21 cellular contexts compared by ENCODE assay signal in the genomic region with DNA sequence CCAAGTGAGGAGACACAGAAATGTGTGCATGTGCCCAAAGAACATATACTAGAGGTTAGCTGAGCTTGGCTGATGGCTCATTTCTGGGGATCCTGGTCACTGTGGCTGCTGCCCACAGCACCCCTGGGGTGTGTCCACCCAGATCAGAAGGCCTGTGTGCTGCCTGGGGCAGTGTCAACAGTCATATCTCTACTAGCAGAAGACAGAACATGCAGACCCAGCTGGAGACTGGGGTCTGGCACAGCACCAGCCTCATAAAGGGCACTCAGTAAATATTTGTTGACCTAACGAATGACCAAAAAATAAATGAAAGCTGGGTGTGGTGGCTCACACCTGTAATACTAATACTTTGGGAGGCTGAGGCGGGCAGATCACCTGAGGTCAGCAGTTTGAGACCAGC. TPM values are rescaled to one million over a fixed set of nuclear protein-coding genes. Genes with fewer than 3 reads are reported as not detected.
A peak's percentile ranks its signal among the peaks of the same experiment; 100 is the strongest.
DNase-seq lines count a peak whose midpoint lies in the region; ATAC-seq and TF ChIP-seq lines count a peak whose summit lies in the region.
"Had no signal": no experiment of that assay in that cellular context is flagged by ENCODE, and none has a peak within 500 bp of the region (broad histone marks: within the 10 kb centered on the region; RNA-seq: fewer than 3 reads in every experiment).

No MANE protein-coding gene starts in this region.

- H3K27ac ChIP-seq in 22Rv1, result 0 out of 2 replicates have a peak overlapping the region, but pooled peaks have one; percentile 15
- H3K27ac ChIP-seq in C4-2B, result peak overlapping the region; percentile 13; the same call in 1 of the 2 replicates
- no peak overlapping the region for H3K27ac ChIP-seq in prostate gland
- H3K27ac ChIP-seq in neuronal stem cell (replicated peaks; ENCODE audit: low read length), result no peak overlapping the region
- H3K27ac ChIP-seq: A549; BLaER1 treated with 17β-estradiol and CSF1 and Interleukin-3, amounts not matched to agents 10 nM and 100 nM had no signal

- H3K4me3 ChIP-seq in prostate gland (no peak overlapping the region), neuronal stem cell (ENCODE audit: low read length in 2 of 2) (no peak overlapping the region)
- H3K4me3 ChIP-seq: A549; BLaER1 treated with 17β-estradiol and CSF1 and Interleukin-3, amounts not matched to agents 10 nM and 100 nM; GM12878 had no signal

- no peak overlapping the region for H2BK120ac ChIP-seq in neuronal stem cell (ENCODE audit: low read depth, low read length)

- H3K4me1 ChIP-seq in prostate gland (replicated peaks), result no peaks in the 10 kb centered on the region
- no peaks in the 10 kb centered on the region for H3K4me1 ChIP-seq in neuronal stem cell (ENCODE audit: control insufficient read depth in 2 of 2, insufficient read depth in 1 of 2, low read depth in 1 of 2, low read length in 2 of 2)
- H3K4me1 ChIP-seq: A549; BLaER1 treated with 17β-estradiol and CSF1 and Interleukin-3, amounts not matched to agents 10 nM and 100 nM had no signal

- peak in 1 of 2 donors; percentile 18 for DNase-seq in left colon
- peak; percentile 32 for DNase-seq in prostate gland (ENCODE audit: low spot score)
- DNase-seq in NCI-H187 treated with DMSO at 0.1 percent for 48 hours (lab: John Stamatoyannopoulos, UW), result no peak
- no peak for DNase-seq in neuronal stem cell (ENCODE audit: low spot score)
- DNase-seq: CD4-positive, CD25-positive, alpha-beta regulatory T cell; CD8-positive, alpha-beta memory T cell; COR-L47; DMS 273 treated with DMSO at 0.1 percent for 48 hours; DMS53; DND-41; EL; H9; IMR-90 had no signal

- H2AFZ ChIP-seq in neuronal stem cell (ENCODE audit: low read length), result no peak overlapping the region

- peak; percentile 87 for ATAC-seq in left colon
- no peak for ATAC-seq in GM19455 (IDR thresholded peaks at IDR 0.05; ENCODE audit: unreplicated experiment)
- ATAC-seq: GM12878 had no signal

- H3K79me1 ChIP-seq in neuronal stem cell (ENCODE audit: low read depth, low read length), result no peaks in the 10 kb centered on the region

- TF ChIP-seq CTCF in 22Rv1 (IDR thresholded peaks at IDR 0.05), result no peak
- TF ChIP-seq CTCF in C4-2B (conservative IDR thresholded peaks at IDR 0.05), result no peak
- TF ChIP-seq CTCF in prostate gland (IDR thresholded peaks at IDR 0.05), result no peak

- no peaks in the 10 kb centered on the region for H3K36me3 ChIP-seq in prostate gland
- peaks cover 4 to 8% of the 10 kb centered on the region in 2 donors for H3K36me3 ChIP-seq in neuronal stem cell (replicated peaks in 1 of 2; ENCODE audit: control insufficient read depth in 2 of 2, insufficient read depth in 2 of 2, low read length in 2 of 2)

- no peak overlapping the region for H3K14ac ChIP-seq in neuronal stem cell (ENCODE audit: low read length)

- H3K27me3 ChIP-seq in prostate gland (replicated peaks; ENCODE audit: insufficient read depth) (no peaks in the 10 kb centered on the region), neuronal stem cell (ENCODE audit: control insufficient read depth in 3 of 3, insufficient read depth in 3 of 3, low read depth in 1 of 3, low read length in 3 of 3) (no peaks in the 10 kb centered on the region)
- H3K27me3 ChIP-seq: BLaER1 treated with 17β-estradiol and CSF1 and Interleukin-3, amounts not matched to agents 10 nM and 100 nM had no signal

- no peak overlapping the region for H2BK12ac ChIP-seq in neuronal stem cell (ENCODE audit: low read length)

- H3K23ac ChIP-seq in neuronal stem cell (ENCODE audit: low read depth, low read length, poor library complexity), result no peak overlapping the region

- H2AK5ac ChIP-seq in neuronal stem cell (ENCODE audit: low read depth, low read length), result no peak overlapping the region

- WGBS in prostate gland, result 66% methylated on average over 2 of the region's 2 CpGs
- no CpG with 5 or more reads among the region's 2 CpGs for WGBS in neuronal stem cell (ENCODE audit: extremely low coverage in 2 of 2, insufficient read length in 2 of 2, insufficient replicate concordance in 1 of 2), 2 donors

- no peak for TF ChIP-seq POLR2A in prostate gland (IDR thresholded peaks at IDR 0.05)

- no peak overlapping the region for H3K4me2 ChIP-seq in neuronal stem cell (ENCODE audit: insufficient read depth, low read length, poor library complexity, severe bottlenecking)
- H3K4me2 ChIP-seq: A549; BLaER1 treated with 17β-estradiol and CSF1 and Interleukin-3, amounts not matched to agents 10 nM and 100 nM had no signal

- intact Hi-C loops in left colon (cut with DNase I, micrococcal nuclease) (no loop called here), prostate gland (cut with DNase I) (no loop called here)

- H4K91ac ChIP-seq in neuronal stem cell (ENCODE audit: low read depth, low read length, poor library complexity), result no peak overlapping the region

- H3K9ac ChIP-seq in neuronal stem cell (ENCODE audit: low read depth, low read length, poor library complexity), result no peak overlapping the region
- H3K9ac ChIP-seq: BLaER1 treated with 17β-estradiol and CSF1 and Interleukin-3, amounts not matched to agents 10 nM and 100 nM had no signal

- H3K9me3 ChIP-seq in prostate gland, result no peaks in the 10 kb centered on the region
- peaks cover 0 to 6% of the 10 kb centered on the region in 2 donors for H3K9me3 ChIP-seq in neuronal stem cell (replicated peaks in 1 of 2; ENCODE audit: control insufficient read depth in 2 of 2, insufficient read depth in 1 of 2, low read depth in 1 of 2, low read length in 2 of 2)
- H3K9me3 ChIP-seq: A549 had no signal

- no peak overlapping the region for H4K8ac ChIP-seq in neuronal stem cell (ENCODE audit: low read depth, low read length)

- no peak overlapping the region for H3K18ac ChIP-seq in neuronal stem cell (ENCODE audit: low read length)

- no peak overlapping the region for H3K4ac ChIP-seq in neuronal stem cell (ENCODE audit: low read length)

- no peak overlapping the region for H2BK5ac ChIP-seq in neuronal stem cell (ENCODE audit: low read length)

- H2BK15ac ChIP-seq in neuronal stem cell (ENCODE audit: low read length), result no peak overlapping the region

RNA-seq across cellular contexts. Expression of a gene that starts 16.4 kb away (rescaled TPM):
- total RNA-seq in left colon (1 to 10 TPM; 4.2 to 4.6 TPM), prostate gland (under 1 TPM; 0.23 to 0.97 TPM)
- polyA plus RNA-seq in neuronal stem cell (2013, experiment 1 of 2), result 0.77 TPM
- 0.97 TPM for polyA plus RNA-seq in neuronal stem cell (2013, experiment 2 of 2)
- total RNA-seq: CD4-positive, CD25-positive, alpha-beta regulatory T cell; CD8-positive, alpha-beta memory T cell; GM12878; IMR-90 had no signal
- polyA plus RNA-seq: AG04450; CD8-positive, alpha-beta memory T cell; IMR-90 had no signal

RNA-seq across cellular contexts. Expression of a gene that starts 36.6 kb away (rescaled TPM):
- total RNA-seq in left colon, result under 1 TPM in 1 of 2 donors, not detected in 1; 0.25 TPM
- 1 to 10 TPM in 1 of 2 donors, not detected in 1; 3.0 TPM for total RNA-seq in prostate gland
- 0.17 TPM for polyA plus RNA-seq in neuronal stem cell (2013, experiment 1 of 2)
- 0.17 TPM for polyA plus RNA-seq in neuronal stem cell (2013, experiment 2 of 2)
- total RNA-seq: CD4-positive, CD25-positive, alpha-beta regulatory T cell; CD8-positive, alpha-beta memory T cell; G401; GM12878; IMR-90 had no signal
- polyA plus RNA-seq: AG04450; CD4-positive, CD25-positive, alpha-beta regulatory T cell; CD8-positive, alpha-beta memory T cell; IMR-90 had no signal

RNA-seq across cellular contexts. Expression of a gene that starts 39.1 kb away (rescaled TPM):
- total RNA-seq in left colon (1 to 10 TPM; 4.6 to 6.9 TPM), prostate gland (1 to 10 TPM; 1.9 to 2.0 TPM)
- 17.3 TPM for polyA plus RNA-seq in neuronal stem cell (2013, experiment 1 of 2)
- 18.2 TPM for polyA plus RNA-seq in neuronal stem cell (2013, experiment 2 of 2)

Comparison
In these comparisons a context has a peak if more than half of its experiments do, and no peak if none do; other contexts are left out.
1. H3K27ac ChIP-seq: peak in 22Rv1 (single experiment) and C4-2B (single experiment); none in prostate gland (0 of 2) and neuronal stem cell (single experiment).